Comparison of ENCODE assay signal across 37 cellular contexts in genomic region chr16:19148189-19148588, GRCh38. TPM values are rescaled to one million over a fixed set of nuclear protein-coding genes. Genes with fewer than 3 reads are reported as not detected.
"Had no signal": no experiment of that assay in that cellular context is flagged by ENCODE, and none has a peak within 500 bp of the region (broad histone marks: within the 10 kb centered on the region; RNA-seq: fewer than 3 reads in every experiment).

No MANE protein-coding gene starts in this region.

- H3K36me3 ChIP-seq: MG63 had no signal

- H3K4me3 ChIP-seq: MG63 had no signal

- DNase-seq: Karpas-422, Kasumi-1, MG63, MM.1S, MV-4-11, NCI-H1048, NCI-H1092, NCI-H1092 treated with DMSO at 0.1 percent for 48 hours, NCI-H1105, NCI-H1105 treated with DMSO at 0.1 percent for 48 hours, NCI-H1417, NCI-H1417 treated with DMSO at 0.1 percent for 48 hours, NCI-H1436, NCI-H1436 treated with DMSO at 0.1 percent for 48 hours, NCI-H146, NCI-H1694, NCI-H1694 treated with DMSO at 0.1 percent for 48 hours, NCI-H187, NCI-H187 treated with DMSO at 0.1 percent for 48 hours, NCI-H1930, NCI-H2029, NCI-H2029 treated with DMSO at 0.1 percent for 48 hours, NCI-H2081, NCI-H2081 treated with DMSO at 0.1 percent for 48 hours, NCI-H2107, NCI-H2171, NCI-H2171 treated with DMSO at 0.1 percent for 48 hours, NCI-H2227 treated with DMSO at 0.1 percent for 48 hours, NCI-H226, NCI-H345, NCI-H446, NCI-H446 treated with DMSO at 0.1 percent for 48 hours, NCI-H510A, NCI-H510A treated with DMSO at 0.1 percent for 48 hours, NCI-H524 had no signal

RNA-seq across cellular contexts. Expression of gene SYT17, which starts 19.9 kb away (rescaled TPM):
- total RNA-seq: LHCN-M2, MCF 10A had no signal
